ENCODE assay signal across 1 cellular context in the genomic region with DNA sequence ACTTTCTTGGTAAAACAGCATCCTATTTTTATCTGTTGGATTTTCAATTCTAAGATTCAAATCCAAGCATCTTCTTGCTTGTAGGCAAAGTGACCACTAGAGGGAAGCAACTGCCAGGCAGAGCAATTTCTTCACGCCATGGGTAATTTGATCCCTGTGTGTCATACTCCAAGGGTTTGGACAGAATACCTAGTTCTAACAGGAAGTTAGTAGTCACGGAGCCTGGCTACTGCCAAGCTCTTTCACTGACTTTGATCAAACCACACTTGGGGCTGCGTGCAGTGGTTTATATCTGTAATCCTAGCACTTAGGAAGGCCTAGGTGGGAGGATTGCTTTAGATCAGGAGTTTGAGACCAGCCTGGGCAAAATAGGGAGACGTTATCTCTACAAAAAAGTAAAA.
TF ChIP-seq lines count a peak whose summit lies in the region.

No MANE protein-coding gene starts in this region.

TF ChIP-seq in SK-N-SH, 30 proteins besides CTCF, POLR2A, EP300 and RAD21 (continued from another document):
- TF ChIP-seq, protein P1, sequence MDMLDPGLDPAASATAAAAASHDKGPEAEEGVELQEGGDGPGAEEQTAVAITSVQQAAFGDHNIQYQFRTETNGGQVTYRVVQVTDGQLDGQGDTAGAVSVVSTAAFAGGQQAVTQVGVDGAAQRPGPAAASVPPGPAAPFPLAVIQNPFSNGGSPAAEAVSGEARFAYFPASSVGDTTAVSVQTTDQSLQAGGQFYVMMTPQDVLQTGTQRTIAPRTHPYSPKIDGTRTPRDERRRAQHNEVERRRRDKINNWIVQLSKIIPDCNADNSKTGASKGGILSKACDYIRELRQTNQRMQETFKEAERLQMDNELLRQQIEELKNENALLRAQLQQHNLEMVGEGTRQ (IDR thresholded peaks at IDR 0.05; ENCODE audit: borderline replicate concordance, low read depth, low read length), result no peak
- TF ChIP-seq, protein P2, sequence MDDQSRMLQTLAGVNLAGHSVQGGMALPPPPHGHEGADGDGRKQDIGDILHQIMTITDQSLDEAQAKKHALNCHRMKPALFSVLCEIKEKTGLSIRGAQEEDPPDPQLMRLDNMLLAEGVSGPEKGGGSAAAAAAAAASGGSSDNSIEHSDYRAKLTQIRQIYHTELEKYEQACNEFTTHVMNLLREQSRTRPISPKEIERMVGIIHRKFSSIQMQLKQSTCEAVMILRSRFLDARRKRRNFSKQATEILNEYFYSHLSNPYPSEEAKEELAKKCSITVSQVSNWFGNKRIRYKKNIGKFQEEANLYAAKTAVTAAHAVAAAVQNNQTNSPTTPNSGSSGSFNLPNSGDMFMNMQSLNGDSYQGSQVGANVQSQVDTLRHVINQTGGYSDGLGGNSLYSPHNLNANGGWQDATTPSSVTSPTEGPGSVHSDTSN (IDR thresholded peaks at IDR 0.05), result peak; percentile 78
- TF ChIP-seq, protein P3, sequence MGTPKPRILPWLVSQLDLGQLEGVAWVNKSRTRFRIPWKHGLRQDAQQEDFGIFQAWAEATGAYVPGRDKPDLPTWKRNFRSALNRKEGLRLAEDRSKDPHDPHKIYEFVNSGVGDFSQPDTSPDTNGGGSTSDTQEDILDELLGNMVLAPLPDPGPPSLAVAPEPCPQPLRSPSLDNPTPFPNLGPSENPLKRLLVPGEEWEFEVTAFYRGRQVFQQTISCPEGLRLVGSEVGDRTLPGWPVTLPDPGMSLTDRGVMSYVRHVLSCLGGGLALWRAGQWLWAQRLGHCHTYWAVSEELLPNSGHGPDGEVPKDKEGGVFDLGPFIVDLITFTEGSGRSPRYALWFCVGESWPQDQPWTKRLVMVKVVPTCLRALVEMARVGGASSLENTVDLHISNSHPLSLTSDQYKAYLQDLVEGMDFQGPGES (IDR thresholded peaks at IDR 0.05; ENCODE audit: low read depth, low read length), result no peak
- TF ChIP-seq POLR2AphosphoS5 (IDR thresholded peaks at IDR 0.05; ENCODE audit: low read depth, low read length), result peak; percentile 62; the same call in 1 of the 2 replicates
- TF ChIP-seq SMC3 (IDR thresholded peaks at IDR 0.05; ENCODE audit: low read depth, low read length), result peak; percentile 81
- TF ChIP-seq, protein P4, sequence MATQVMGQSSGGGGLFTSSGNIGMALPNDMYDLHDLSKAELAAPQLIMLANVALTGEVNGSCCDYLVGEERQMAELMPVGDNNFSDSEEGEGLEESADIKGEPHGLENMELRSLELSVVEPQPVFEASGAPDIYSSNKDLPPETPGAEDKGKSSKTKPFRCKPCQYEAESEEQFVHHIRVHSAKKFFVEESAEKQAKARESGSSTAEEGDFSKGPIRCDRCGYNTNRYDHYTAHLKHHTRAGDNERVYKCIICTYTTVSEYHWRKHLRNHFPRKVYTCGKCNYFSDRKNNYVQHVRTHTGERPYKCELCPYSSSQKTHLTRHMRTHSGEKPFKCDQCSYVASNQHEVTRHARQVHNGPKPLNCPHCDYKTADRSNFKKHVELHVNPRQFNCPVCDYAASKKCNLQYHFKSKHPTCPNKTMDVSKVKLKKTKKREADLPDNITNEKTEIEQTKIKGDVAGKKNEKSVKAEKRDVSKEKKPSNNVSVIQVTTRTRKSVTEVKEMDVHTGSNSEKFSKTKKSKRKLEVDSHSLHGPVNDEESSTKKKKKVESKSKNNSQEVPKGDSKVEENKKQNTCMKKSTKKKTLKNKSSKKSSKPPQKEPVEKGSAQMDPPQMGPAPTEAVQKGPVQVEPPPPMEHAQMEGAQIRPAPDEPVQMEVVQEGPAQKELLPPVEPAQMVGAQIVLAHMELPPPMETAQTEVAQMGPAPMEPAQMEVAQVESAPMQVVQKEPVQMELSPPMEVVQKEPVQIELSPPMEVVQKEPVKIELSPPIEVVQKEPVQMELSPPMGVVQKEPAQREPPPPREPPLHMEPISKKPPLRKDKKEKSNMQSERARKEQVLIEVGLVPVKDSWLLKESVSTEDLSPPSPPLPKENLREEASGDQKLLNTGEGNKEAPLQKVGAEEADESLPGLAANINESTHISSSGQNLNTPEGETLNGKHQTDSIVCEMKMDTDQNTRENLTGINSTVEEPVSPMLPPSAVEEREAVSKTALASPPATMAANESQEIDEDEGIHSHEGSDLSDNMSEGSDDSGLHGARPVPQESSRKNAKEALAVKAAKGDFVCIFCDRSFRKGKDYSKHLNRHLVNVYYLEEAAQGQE (IDR thresholded peaks at IDR 0.05; ENCODE audit: low read depth, low read length), result 0 out of 2 replicates have a peak, but pooled peaks have one; percentile 9
- TF ChIP-seq NRF1 (IDR thresholded peaks at IDR 0.05; ENCODE audit: low read depth, low read length), result no peak
- TF ChIP-seq TAF1 (IDR thresholded peaks at IDR 0.05; ENCODE audit: borderline replicate concordance, low read depth, low read length), result 0 out of 2 replicates have a peak, but pooled peaks have one; percentile 42
- TF ChIP-seq, protein P5, sequence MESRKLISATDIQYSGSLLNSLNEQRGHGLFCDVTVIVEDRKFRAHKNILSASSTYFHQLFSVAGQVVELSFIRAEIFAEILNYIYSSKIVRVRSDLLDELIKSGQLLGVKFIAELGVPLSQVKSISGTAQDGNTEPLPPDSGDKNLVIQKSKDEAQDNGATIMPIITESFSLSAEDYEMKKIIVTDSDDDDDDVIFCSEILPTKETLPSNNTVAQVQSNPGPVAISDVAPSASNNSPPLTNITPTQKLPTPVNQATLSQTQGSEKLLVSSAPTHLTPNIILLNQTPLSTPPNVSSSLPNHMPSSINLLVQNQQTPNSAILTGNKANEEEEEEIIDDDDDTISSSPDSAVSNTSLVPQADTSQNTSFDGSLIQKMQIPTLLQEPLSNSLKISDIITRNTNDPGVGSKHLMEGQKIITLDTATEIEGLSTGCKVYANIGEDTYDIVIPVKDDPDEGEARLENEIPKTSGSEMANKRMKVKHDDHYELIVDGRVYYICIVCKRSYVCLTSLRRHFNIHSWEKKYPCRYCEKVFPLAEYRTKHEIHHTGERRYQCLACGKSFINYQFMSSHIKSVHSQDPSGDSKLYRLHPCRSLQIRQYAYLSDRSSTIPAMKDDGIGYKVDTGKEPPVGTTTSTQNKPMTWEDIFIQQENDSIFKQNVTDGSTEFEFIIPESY (IDR thresholded peaks at IDR 0.05; ENCODE audit: borderline replicate concordance, low read depth), result 0 out of 2 replicates have a peak, but pooled peaks have one; percentile 60
- no peak for TF ChIP-seq FOXJ3 (CRISPR knock-in tag; IDR thresholded peaks at IDR 0.05)
- TF ChIP-seq RFX5 (IDR thresholded peaks at IDR 0.05; ENCODE audit: low read length), result no peak
- peak; percentile 79 for TF ChIP-seq TCF12 (IDR thresholded peaks at IDR 0.05)
- TF ChIP-seq EZH2phosphoT487 (IDR thresholded peaks at IDR 0.05; ENCODE audit: borderline replicate concordance, low read depth), result no peak
- peak; percentile 39 for TF ChIP-seq GABPA (IDR thresholded peaks at IDR 0.05; ENCODE audit: low read depth)
- no peak for TF ChIP-seq MXI1 (IDR thresholded peaks at IDR 0.05; ENCODE audit: low read depth, low read length)
- no peak for TF ChIP-seq TEAD4 (IDR thresholded peaks at IDR 0.05; ENCODE audit: borderline replicate concordance, insufficient read depth)
- 0 out of 2 replicates have a peak, but pooled peaks have one; percentile 43 for TF ChIP-seq FOXM1 (IDR thresholded peaks at IDR 0.05; ENCODE audit: low read depth)
- TF ChIP-seq JUND (IDR thresholded peaks at IDR 0.05), result peak; percentile 76
TF ChIP-seq in SK-N-SH: peak in this region for 20.
